14 cellular contexts compared by ENCODE assay signal in the genomic region with DNA sequence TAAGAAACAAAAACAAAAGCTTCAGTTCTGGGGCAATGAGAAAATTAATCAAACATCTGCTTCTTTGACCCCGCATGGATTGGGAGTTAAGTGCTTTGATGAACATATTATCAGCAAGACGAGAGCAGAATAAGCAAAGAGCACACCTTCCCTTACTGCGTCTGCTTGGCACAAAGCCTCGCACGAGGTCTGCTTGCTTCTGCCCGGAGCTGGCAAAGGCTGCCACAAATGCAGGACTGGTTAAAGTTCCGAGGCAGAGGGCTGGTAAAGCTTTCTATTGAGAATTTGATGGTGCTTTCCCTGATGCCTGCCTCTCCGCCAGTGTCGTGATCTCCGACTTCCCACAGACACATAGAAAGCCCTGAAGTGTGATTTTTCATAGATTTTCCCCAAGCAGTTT. TPM values are rescaled to one million over a fixed set of nuclear protein-coding genes. Genes with fewer than 3 reads are reported as not detected.
"Had no signal": no experiment of that assay in that cellular context is flagged by ENCODE, and none has a peak within 500 bp of the region (broad histone marks: within the 10 kb centered on the region; RNA-seq: fewer than 3 reads in every experiment).

No MANE protein-coding gene starts in this region.

- H3K4me3 Mint-ChIP-seq: activated CD8-positive, alpha-beta memory T cell treated with anti-CD3 and anti-CD28 coated beads, Interleukin-2, amount 10 ng/mL, durations not matched to agents 7 days and 5 days; activated T-cell treated with anti-CD3 and anti-CD28 coated beads, Interleukin-2, amount 50 U/mL, for 24 hours had no signal

- DNase-seq: activated CD4-positive, alpha-beta T cell treated with anti-CD3 and anti-CD28 coated beads for 1 hour; activated CD4-positive, alpha-beta T cell treated with anti-CD3 and anti-CD28 coated beads, Interleukin-2, amount 50 U/mL, for 48 hours; activated CD8-positive, alpha-beta memory T cell treated with anti-CD3 and anti-CD28 coated beads, Interleukin-2, amount 10 ng/mL, durations not matched to agents 7 days and 5 days; activated effector memory CD4-positive, alpha-beta T cell treated with Interleukin-2 at 50 U/mL for 16 hours; activated T-cell treated with anti-CD3 and anti-CD28 coated beads, Interleukin-2, amount 50 U/mL, for 24 hours; cortex of kidney; effector CD8-positive, alpha-beta T cell; foreskin melanocyte; stimulated activated CD4-positive, alpha-beta T cell treated with anti-CD3 and anti-CD28 coated beads, Interleukin-4, amount 100 ng/mL, for 4 hours had no signal

- H3K27me3 ChIP-seq: tibial nerve had no signal

- H3K27ac Mint-ChIP-seq: activated CD8-positive, alpha-beta memory T cell treated with anti-CD3 and anti-CD28 coated beads, Interleukin-2, amount 10 ng/mL, durations not matched to agents 7 days and 5 days; activated naive CD4-positive, alpha-beta T cell treated with anti-CD3 and anti-CD28 coated beads, Interleukin-2, amount 50 U/mL, for 72 hours; activated T-cell treated with anti-CD3 and anti-CD28 coated beads, Interleukin-2, amount 50 U/mL, for 24 hours had no signal

- H3K4me3 ChIP-seq: skin epidermis, tibial nerve had no signal

- H3K27ac ChIP-seq: skin epidermis, tibial nerve had no signal

- H3K9me3 Mint-ChIP-seq: activated naive CD4-positive, alpha-beta T cell treated with anti-CD3 and anti-CD28 coated beads, Interleukin-2, amount 50 U/mL, for 72 hours; activated T-cell treated with anti-CD3 and anti-CD28 coated beads, Interleukin-2, amount 50 U/mL, for 24 hours had no signal

- H3K4me1 Mint-ChIP-seq: activated CD8-positive, alpha-beta memory T cell treated with anti-CD3 and anti-CD28 coated beads, Interleukin-2, amount 10 ng/mL, durations not matched to agents 7 days and 5 days had no signal

- H3K36me3 Mint-ChIP-seq: activated CD8-positive, alpha-beta memory T cell treated with anti-CD3 and anti-CD28 coated beads, Interleukin-2, amount 10 ng/mL, durations not matched to agents 7 days and 5 days; activated naive CD4-positive, alpha-beta T cell treated with anti-CD3 and anti-CD28 coated beads, Interleukin-2, amount 50 U/mL, for 72 hours had no signal

- ATAC-seq: activated CD8-positive, alpha-beta memory T cell treated with anti-CD3 and anti-CD28 coated beads, Interleukin-2, amount 10 ng/mL, durations not matched to agents 7 days and 5 days; activated naive CD4-positive, alpha-beta T cell treated with anti-CD3 and anti-CD28 coated beads, Interleukin-2, amount 50 U/mL, for 72 hours had no signal

- H3K4me1 ChIP-seq: tibial nerve had no signal

- H3K9me3 ChIP-seq: tibial nerve had no signal

- H3K27me3 Mint-ChIP-seq: activated CD8-positive, alpha-beta memory T cell treated with anti-CD3 and anti-CD28 coated beads, Interleukin-2, amount 10 ng/mL, durations not matched to agents 7 days and 5 days had no signal

RNA-seq across cellular contexts. Expression of gene VAT1L, which starts 17.0 kb away (rescaled TPM):
- total RNA-seq: activated CD8-positive, alpha-beta memory T cell treated with anti-CD3 and anti-CD28 coated beads, Interleukin-2, amount 10 ng/mL, durations not matched to agents 7 days and 5 days; activated naive CD4-positive, alpha-beta T cell treated with anti-CD3 and anti-CD28 coated beads, Interleukin-2, amount 50 U/mL, for 72 hours; osteocyte; T-helper 2 cell treated with Interferon-gamma antibody and Interleukin-4, amounts not matched to agents 100 ng/mL and 5 ng/mL, for 36 hours had no signal
